ENCODE assay signal across 8 cellular contexts in genomic region chr1:32612189-32612881, GRCh38. TPM values are rescaled to one million over a fixed set of nuclear protein-coding genes. Genes with fewer than 3 reads are reported as not detected.
DNase-seq lines count a peak whose midpoint lies in the region; ATAC-seq and TF ChIP-seq lines count a peak whose summit lies in the region.

No MANE protein-coding gene starts in this region.

- H3K27me3 Mint-ChIP-seq in activated naive CD4-positive, alpha-beta T cell treated with anti-CD3 and anti-CD28 coated beads, Interleukin-2, amount 50 U/mL, for 24 hours, result no peaks in the 10 kb centered on the region
- H3K27me3 Mint-ChIP-seq in neural progenitor cell (ENCODE audit: insufficient read depth, low read depth), result no peaks in the 10 kb centered on the region

- peak; percentile 83 for ATAC-seq in GM18498 (IDR thresholded peaks at IDR 0.05; ENCODE audit: unreplicated experiment)
- ATAC-seq in HG03442 (IDR thresholded peaks at IDR 0.05; ENCODE audit: unreplicated experiment), result peak; percentile 85
- ATAC-seq in PC-3, result peak; percentile 100

- TF ChIP-seq EP300 in suprapubic skin (IDR thresholded peaks at IDR 0.05), result no peak

- peak overlapping the region; percentile 96 for H3K4me2 ChIP-seq in PC-3 (ENCODE audit: low read length)
- H3K4me2 ChIP-seq in neural progenitor cell, result peak overlapping the region; percentile 72

- H3K4me3 ChIP-seq in PC-3 (ENCODE audit: low read length), result peak overlapping the region; percentile 89
- H3K4me3 ChIP-seq in neural progenitor cell, result peak overlapping the region; percentile 44
- H3K4me3 ChIP-seq in suprapubic skin, result peak overlapping the region; percentile 43

- H3K9me2 ChIP-seq in PC-3 (replicated peaks; ENCODE audit: low read length), result no peaks in the 10 kb centered on the region

- POLR2A ChIA-PET in PC-3 (lab: Charles Lee; ENCODE audit: unreplicated experiment), result interaction anchor here (0.6 kb wide), 1 partner anchor 967 kb away, joined by 3 read pairs; the partner anchor contains the start of gene PEF1

- H3K9me3 Mint-ChIP-seq in activated naive CD4-positive, alpha-beta T cell treated with anti-CD3 and anti-CD28 coated beads, Interleukin-2, amount 50 U/mL, for 24 hours, result no peaks in the 10 kb centered on the region
- H3K9me3 Mint-ChIP-seq in neural progenitor cell, result no peaks in the 10 kb centered on the region

- intact Hi-C loops in PC-3 (cut with micrococcal nuclease), result no loop called here

- H3F3A ChIP-seq in PC-3 (ENCODE audit: low read length, unreplicated experiment), result no peaks in the 10 kb centered on the region
- H3F3A ChIP-seq in neural progenitor cell (ENCODE audit: low read depth), result peaks cover 5% of the 10 kb centered on the region

- H3K9me3 ChIP-seq in PC-3 (ENCODE audit: low read length), result no peaks in the 10 kb centered on the region
- H3K9me3 ChIP-seq in neural progenitor cell (ENCODE audit: low read depth), result no peaks in the 10 kb centered on the region
- H3K9me3 ChIP-seq in suprapubic skin, result no peaks in the 10 kb centered on the region

- TF ChIP-seq CTCF in 22Rv1 (IDR thresholded peaks at IDR 0.05) (peak; percentile 24), PC-3 (conservative IDR thresholded peaks at IDR 0.05; ENCODE audit: low read depth, low read length) (peak; percentile 29; the same call in 1 of the 2 replicates), neural progenitor cell (IDR thresholded peaks at IDR 0.05) (no peak), suprapubic skin (IDR thresholded peaks at IDR 0.05) (peak in 1 of 2 donors; percentile 36)

- CTCF ChIA-PET in PC-3 (lab: Charles Lee), result no interaction called here

- BruUV-seq in PC-3 (replicated peaks; lab: Mats Ljungman, UMichigan), result TSS peak; percentile 90

- TF ChIP-seq POLR2A in suprapubic skin (IDR thresholded peaks at IDR 0.05), result no peak

- peaks cover 9% of the 10 kb centered on the region for H3K4me1 Mint-ChIP-seq in activated naive CD4-positive, alpha-beta T cell treated with anti-CD3 and anti-CD28 coated beads, Interleukin-2, amount 50 U/mL, for 24 hours
- H3K4me1 Mint-ChIP-seq in neural progenitor cell, result peaks cover 3% of the 10 kb centered on the region

- H3K36me3 Mint-ChIP-seq in activated naive CD4-positive, alpha-beta T cell treated with anti-CD3 and anti-CD28 coated beads, Interleukin-2, amount 50 U/mL, for 24 hours, result no peaks in the 10 kb centered on the region
- no peaks in the 10 kb centered on the region for H3K36me3 Mint-ChIP-seq in neural progenitor cell

- no peaks in the 10 kb centered on the region for H4K20me1 ChIP-seq in PC-3 (ENCODE audit: low read length)
- H4K20me1 ChIP-seq in neural progenitor cell (ENCODE audit: low read depth), result no peaks in the 10 kb centered on the region

- H3K79me2 ChIP-seq in PC-3 (ENCODE audit: low read length) (no peaks in the 10 kb centered on the region), neural progenitor cell (ENCODE audit: low read depth) (no peaks in the 10 kb centered on the region)

- H3K36me3 ChIP-seq in PC-3 (ENCODE audit: low read depth, low read length) (no peaks in the 10 kb centered on the region), neural progenitor cell (no peaks in the 10 kb centered on the region), suprapubic skin (no peaks in the 10 kb centered on the region)

- H3K4me3 Mint-ChIP-seq in activated naive CD4-positive, alpha-beta T cell treated with anti-CD3 and anti-CD28 coated beads, Interleukin-2, amount 50 U/mL, for 24 hours, result peak overlapping the region; percentile 60
- peak overlapping the region; percentile 63 for H3K4me3 Mint-ChIP-seq in neural progenitor cell

- H2AFZ ChIP-seq in PC-3 (ENCODE audit: low read length) (peak overlapping the region; percentile 99), neural progenitor cell (replicated peaks) (peak overlapping the region; percentile 26)

- H3K27me3 ChIP-seq in PC-3 (ENCODE audit: low read length) (no peaks in the 10 kb centered on the region), neural progenitor cell (no peaks in the 10 kb centered on the region), suprapubic skin (no peaks in the 10 kb centered on the region)

- DNase-seq in PC-3 (peak; percentile 87), globus pallidus (ENCODE audit: low spot score) (peak; percentile 86), neural progenitor cell (ENCODE audit: low spot score) (peak; percentile 91), suprapubic skin (ENCODE audit: low spot score in 2 of 2) (peak; percentile 86 to 91)

- peak overlapping the region; percentile 64 for H3K9ac ChIP-seq in PC-3 (ENCODE audit: low read length)
- H3K9ac ChIP-seq in neural progenitor cell, result no peak overlapping the region

- H3K4me1 ChIP-seq in PC-3 (ENCODE audit: insufficient read depth, low read length), result no peaks in the 10 kb centered on the region; the same call in 1 of the 2 replicates
- no peaks in the 10 kb centered on the region for H3K4me1 ChIP-seq in neural progenitor cell
- peaks cover 14% of the 10 kb centered on the region for H3K4me1 ChIP-seq in suprapubic skin

- H3K27ac Mint-ChIP-seq in activated naive CD4-positive, alpha-beta T cell treated with anti-CD3 and anti-CD28 coated beads, Interleukin-2, amount 50 U/mL, for 24 hours, result no peak overlapping the region
- no peak overlapping the region for H3K27ac Mint-ChIP-seq in neural progenitor cell

- 12% methylated on average over 11 of the region's 35 CpGs for WGBS in suprapubic skin

- H3K27ac ChIP-seq in 22Rv1 (peak overlapping the region; percentile 52), PC-3 (ENCODE audit: low read length) (no peak overlapping the region), neural progenitor cell (no peak overlapping the region), suprapubic skin (no peak overlapping the region)

RNA-seq across cellular contexts. Expression of gene ZBTB8OS, which starts 38.0 kb away (rescaled TPM):
- total RNA-seq in PC-3 (2014; rRNA removed) (85.2 and 86.7 TPM in 2 replicates), neural progenitor cell (ENCODE audit: low replicate concordance) (55.1 and 59.8 TPM in 2 replicates), suprapubic skin (10 to 100 TPM; 19.2 to 29.9 (median 24.0) TPM)

RNA-seq across cellular contexts. Expression of gene RBBP4, which starts 38.7 kb away (rescaled TPM):
- total RNA-seq in PC-3 (2014; rRNA removed) (161 and 201 TPM in 2 replicates), neural progenitor cell (ENCODE audit: low replicate concordance) (440 and 474 TPM in 2 replicates), suprapubic skin (100 to 1,000 TPM in 1 of 4 donors, 10 to 100 TPM in 3; 80.5 to 121 (median 90.5) TPM)
